Comparison of ENCODE assay signal across 32 cellular contexts in genomic region chr17:82378741-82379021, GRCh38. TPM values are rescaled to one million over a fixed set of nuclear protein-coding genes. Genes with fewer than 3 reads are reported as not detected.
"Had no signal": no experiment of that assay in that cellular context is flagged by ENCODE, and none has a peak within 500 bp of the region (broad histone marks: within the 10 kb centered on the region; RNA-seq: fewer than 3 reads in every experiment).

No MANE protein-coding gene starts in this region.

- ATAC-seq: activated CD4-positive, alpha-beta T cell treated with anti-CD3 and anti-CD28 coated beads for 36 hours; activated CD8-positive, alpha-beta memory T cell treated with anti-CD3 and anti-CD28 coated beads, Interleukin-2, amount 10 ng/mL, durations not matched to agents 7 days and 5 days; activated CD8-positive, alpha-beta T cell treated with anti-CD3 and anti-CD28 coated beads, Interleukin-2, amount 10 ng/mL, durations not matched to agents 7 days and 5 days; activated naive CD4-positive, alpha-beta T cell treated with anti-CD3 and anti-CD28 coated beads, Interleukin-2, amount 50 U/mL, for 72 hours; activated T-cell treated with anti-CD3 and anti-CD28 coated beads, Interleukin-2, amount 50 U/mL, for 72 hours; esophagus mucosa; heart left ventricle had no signal

- H3K9me3 ChIP-seq: ascending aorta, breast epithelium, heart left ventricle had no signal

- H3K27ac ChIP-seq: ascending aorta, breast epithelium, cardiac muscle cell, coronary artery, dorsolateral prefrontal cortex, heart left ventricle had no signal

- H3K4me1 ChIP-seq: ascending aorta, breast epithelium, heart left ventricle had no signal

- H3K4me3 ChIP-seq: ascending aorta, breast epithelium, cardiac muscle cell, coronary artery, dorsolateral prefrontal cortex, heart left ventricle had no signal

- FAIRE-seq: frontal cortex had no signal

- H3K36me3 ChIP-seq: ascending aorta, breast epithelium, cardiac muscle cell, heart left ventricle had no signal

- DNase-seq: activated CD4-positive, alpha-beta memory T cell treated with anti-CD3 and anti-CD28 coated beads for 36 hours; activated CD4-positive, alpha-beta T cell treated with anti-CD3 and anti-CD28 coated beads for 36 hours; activated CD4-positive, alpha-beta T cell treated with anti-CD3 and anti-CD28 coated beads, Interleukin-2, amount 10 ng/mL, durations not matched to agents 24 days and 14 days; activated CD4-positive, CD25-positive, alpha-beta regulatory T cell; activated CD4-positive, CD25-positive, alpha-beta regulatory T cell treated with anti-CD3 and anti-CD28 coated beads, Interleukin-2, amount 50 U/mL, for 72 hours; activated CD8-positive, alpha-beta memory T cell treated with anti-CD3 and anti-CD28 coated beads, Interleukin-2, amount 10 ng/mL, durations not matched to agents 7 days and 5 days; activated CD8-positive, alpha-beta memory T cell treated with anti-CD3 and anti-CD28 coated beads, Interleukin-2, amount 50 U/mL, for 48 hours; activated CD8-positive, alpha-beta T cell treated with anti-CD3 and anti-CD28 coated beads, Interleukin-2, amount 10 ng/mL, durations not matched to agents 7 days and 5 days; activated gamma-delta T cell; activated naive CD4-positive, alpha-beta T cell; activated naive CD4-positive, alpha-beta T cell treated with anti-CD3 and anti-CD28 coated beads, Interleukin-2, amount 10 ng/mL, durations not matched to agents 7 days and 5 days; activated naive CD8-positive, alpha-beta T cell treated with anti-CD3 and anti-CD28 coated beads, Interleukin-2, amount 10 ng/mL, durations not matched to agents 7 days and 5 days; activated T-cell treated with anti-CD3 and anti-CD28 coated beads for 4 hours; activated T-cell treated with anti-CD3 and anti-CD28 coated beads, Interleukin-2, amount 50 U/mL, for 24 hours; activated T-cell treated with anti-CD3 and anti-CD28 coated beads, Interleukin-2, amount 50 U/mL, for 72 hours; central memory CD4-positive, alpha-beta T cell; cerebellar nuclear complex; dorsolateral prefrontal cortex; effector memory CD4-positive, alpha-beta T cell; endodermal cell; foreskin fibroblast; T-helper 2 cell had no signal

RNA-seq across cellular contexts. Expression of gene UTS2R, which starts 7.1 kb away (rescaled TPM):
- total RNA-seq: activated CD4-positive, alpha-beta memory T cell treated with anti-CD3 and anti-CD28 coated beads for 36 hours; activated CD4-positive, alpha-beta T cell treated with anti-CD3 and anti-CD28 coated beads for 36 hours; activated CD8-positive, alpha-beta memory T cell treated with anti-CD3 and anti-CD28 coated beads for 36 hours; activated CD8-positive, alpha-beta T cell treated with anti-CD3 and anti-CD28 coated beads, Interleukin-2, amount 10 ng/mL, durations not matched to agents 7 days and 5 days; activated naive CD8-positive, alpha-beta T cell treated with anti-CD3 and anti-CD28 coated beads, Interleukin-2, amount 10 ng/mL, durations not matched to agents 7 days and 5 days; ascending aorta; epithelial cell of proximal tubule; esophagus mucosa; frontal cortex had no signal

RNA-seq across cellular contexts. Expression of gene TEX19, which starts 19.6 kb away (rescaled TPM):
- total RNA-seq: activated CD4-positive, alpha-beta memory T cell treated with anti-CD3 and anti-CD28 coated beads for 36 hours; activated CD4-positive, alpha-beta T cell treated with anti-CD3 and anti-CD28 coated beads for 36 hours; activated CD8-positive, alpha-beta memory T cell treated with anti-CD3 and anti-CD28 coated beads for 36 hours; activated CD8-positive, alpha-beta T cell treated with anti-CD3 and anti-CD28 coated beads, Interleukin-2, amount 10 ng/mL, durations not matched to agents 7 days and 5 days; activated naive CD8-positive, alpha-beta T cell treated with anti-CD3 and anti-CD28 coated beads, Interleukin-2, amount 10 ng/mL, durations not matched to agents 7 days and 5 days; ascending aorta; breast epithelium; dorsolateral prefrontal cortex; epithelial cell of proximal tubule; esophagus mucosa; frontal cortex; heart left ventricle had no signal
- polyA plus RNA-seq: cardiac muscle cell, heart left ventricle had no signal

RNA-seq across cellular contexts. Expression of gene SECTM1, which starts 45.1 kb away (rescaled TPM):
- total RNA-seq: cardiac muscle cell, endodermal cell had no signal
- polyA plus RNA-seq: cardiac muscle cell had no signal
